8 cellular contexts compared by ENCODE assay signal in the genomic region with DNA sequence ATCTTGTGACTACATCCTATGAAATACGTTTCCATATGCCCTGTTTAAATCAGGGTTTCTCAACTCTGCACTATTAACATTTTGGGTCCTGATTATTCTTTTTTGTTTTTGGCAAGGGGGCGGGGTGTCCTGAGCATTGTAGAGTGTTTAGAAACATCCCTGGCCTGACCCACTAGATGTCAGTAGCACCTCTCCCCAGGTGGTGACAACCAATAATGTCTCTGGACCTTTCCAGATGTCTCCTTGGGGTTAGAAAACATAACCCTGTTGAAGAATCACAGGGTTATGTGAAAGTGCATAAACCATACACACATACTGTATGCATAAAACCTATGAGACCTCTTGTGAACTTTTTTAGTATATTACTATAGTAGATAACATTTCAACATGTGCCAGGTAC. TPM values are rescaled to one million over a fixed set of nuclear protein-coding genes. Genes with fewer than 3 reads are reported as not detected.
A peak's percentile ranks its signal among the peaks of the same experiment; 100 is the strongest.
DNase-seq lines count a peak whose midpoint lies in the region; ATAC-seq lines count a peak whose summit lies in the region.

No MANE protein-coding gene starts in this region.

- H3K4me1 Mint-ChIP-seq in activated CD8-positive, alpha-beta T cell treated with anti-CD3 and anti-CD28 coated beads, Interleukin-2, amount 10 ng/mL, durations not matched to agents 7 days and 5 days (ENCODE audit: low read depth), result peaks cover 31% of the 10 kb centered on the region
- peaks cover 29% of the 10 kb centered on the region for H3K4me1 Mint-ChIP-seq in memory B cell

- H3K27ac Mint-ChIP-seq in activated CD8-positive, alpha-beta T cell treated with anti-CD3 and anti-CD28 coated beads, Interleukin-2, amount 10 ng/mL, durations not matched to agents 7 days and 5 days, result peak overlapping the region; percentile 97
- H3K27ac Mint-ChIP-seq in memory B cell, result peak overlapping the region; percentile 95

- H3K9me3 Mint-ChIP-seq in activated CD8-positive, alpha-beta T cell treated with anti-CD3 and anti-CD28 coated beads, Interleukin-2, amount 10 ng/mL, durations not matched to agents 7 days and 5 days (ENCODE audit: insufficient read depth), result no peaks in the 10 kb centered on the region
- H3K9me3 Mint-ChIP-seq in memory B cell, result no peaks in the 10 kb centered on the region

- no peaks in the 10 kb centered on the region for H3K27me3 Mint-ChIP-seq in activated CD8-positive, alpha-beta T cell treated with anti-CD3 and anti-CD28 coated beads, Interleukin-2, amount 10 ng/mL, durations not matched to agents 7 days and 5 days (ENCODE audit: low read depth)
- H3K27me3 Mint-ChIP-seq in memory B cell, result no peaks in the 10 kb centered on the region

- CTCF ChIA-PET in activated CD8-positive, alpha-beta T cell treated with anti-CD3 and anti-CD28 coated beads, Interleukin-2, amount 10 ng/mL, durations not matched to agents 7 days and 5 days (lab: Charles Lee), result interaction anchor here (2.4 kb wide), 1 partner anchor 125 kb away, joined by 21 read pairs; no protein-coding TSS in a partner anchor

- POLR2A ChIA-PET in activated CD8-positive, alpha-beta T cell treated with anti-CD3 and anti-CD28 coated beads, Interleukin-2, amount 10 ng/mL, durations not matched to agents 7 days and 5 days (lab: Charles Lee), result no interaction called here

- ATAC-seq in activated CD8-positive, alpha-beta T cell treated with anti-CD3 and anti-CD28 coated beads, Interleukin-2, amount 10 ng/mL, durations not matched to agents 7 days and 5 days, result no peak
- ATAC-seq in memory B cell (ENCODE audit: low read depth) (no peak), HG03571 (IDR thresholded peaks at IDR 0.05; ENCODE audit: unreplicated experiment) (no peak)

- H3K36me3 Mint-ChIP-seq in activated CD8-positive, alpha-beta T cell treated with anti-CD3 and anti-CD28 coated beads, Interleukin-2, amount 10 ng/mL, durations not matched to agents 7 days and 5 days (ENCODE audit: low read depth), result peaks cover 21% of the 10 kb centered on the region
- peaks cover 5% of the 10 kb centered on the region for H3K36me3 Mint-ChIP-seq in memory B cell

- peak overlapping the region; percentile 97 for H3K4me3 Mint-ChIP-seq in activated CD8-positive, alpha-beta T cell treated with anti-CD3 and anti-CD28 coated beads, Interleukin-2, amount 10 ng/mL, durations not matched to agents 7 days and 5 days
- peak overlapping the region; percentile 97 for H3K4me3 Mint-ChIP-seq in memory B cell

- peak; percentile 2 for DNase-seq in COR-L47 (lab: John Stamatoyannopoulos, UW)
- DNase-seq in HT-29 (ENCODE audit: low spot score), result peak; percentile 47
- peak; percentile 40 for DNase-seq in activated CD8-positive, alpha-beta T cell treated with anti-CD3 and anti-CD28 coated beads, Interleukin-2, amount 10 ng/mL, durations not matched to agents 7 days and 5 days
- DNase-seq in memory B cell (ENCODE audit: low spot score in 2 of 2), result no peak
- no peak for DNase-seq in OCI-M2 (lab: John Stamatoyannopoulos, UW; ENCODE audit: unreplicated experiment)
- DNase-seq in stimulated activated CD8-positive, alpha-beta memory T cell treated with anti-CD3 and anti-CD28 coated beads, Interleukin-4, amount 100 ng/mL, for 48 hours, result no peak
- DNase-seq in activated effector memory CD4-positive, alpha-beta T cell treated with Interleukin-2 at 50 U/mL for 16 hours, result no peak

RNA-seq across cellular contexts. Expression of a gene that starts 1.4 kb away (rescaled TPM):
- 11.1 and 12.4 TPM in 2 replicates for total RNA-seq in HT-29 (2014; rRNA removed; shearing (Covaris generic))
- total RNA-seq in activated CD8-positive, alpha-beta T cell treated with anti-CD3 and anti-CD28 coated beads, Interleukin-2, amount 10 ng/mL, durations not matched to agents 7 days and 5 days, result 10 to 100 TPM; 24.9 to 27.3 TPM

RNA-seq across cellular contexts. Expression of a gene that starts 1.5 kb away (rescaled TPM):
- 7.2 and 9.0 TPM in 2 replicates for total RNA-seq in HT-29 (2014; rRNA removed; shearing (Covaris generic))
- total RNA-seq in activated CD8-positive, alpha-beta T cell treated with anti-CD3 and anti-CD28 coated beads, Interleukin-2, amount 10 ng/mL, durations not matched to agents 7 days and 5 days, result 10 to 100 TPM; 19.6 to 20.4 TPM

Comparison
In these comparisons a context has a peak if more than half of its experiments do, and no peak if none do; other contexts are left out.
1. DNase-seq: peak in COR-L47 (single experiment), HT-29 (single experiment) and activated CD8-positive, alpha-beta T cell treated with anti-CD3 and anti-CD28 coated beads, Interleukin-2, amount 10 ng/mL, durations not matched to agents 7 days and 5 days (single experiment); none in memory B cell (0 of 2), OCI-M2 (single experiment), stimulated activated CD8-positive, alpha-beta memory T cell treated with anti-CD3 and anti-CD28 coated beads, Interleukin-4, amount 100 ng/mL, for 48 hours (single experiment) and activated effector memory CD4-positive, alpha-beta T cell treated with Interleukin-2 at 50 U/mL for 16 hours (single experiment).